Comparison of ENCODE assay signal across 9 cellular contexts in the genomic region with DNA sequence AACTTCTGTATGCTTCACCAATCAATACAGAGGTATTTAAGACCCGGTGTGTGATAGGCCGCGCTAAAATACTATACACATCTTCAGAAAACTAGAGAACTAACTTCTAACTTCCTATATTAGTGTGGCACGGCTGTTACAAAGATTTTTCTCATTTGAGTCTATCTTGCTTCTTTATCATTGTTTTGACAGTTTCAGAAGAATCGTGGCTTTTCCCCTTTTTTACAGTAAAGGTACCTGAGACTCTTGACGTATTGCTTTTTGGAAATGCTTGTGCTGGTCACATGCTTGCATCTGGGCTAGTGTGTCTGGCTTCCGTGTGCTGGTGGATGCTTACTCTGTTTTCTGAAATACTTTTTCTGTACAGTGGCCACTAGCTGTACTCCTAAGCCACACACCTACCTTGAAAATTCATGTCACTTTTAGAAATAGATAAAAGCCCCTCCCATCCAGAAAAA. TPM values are rescaled to one million over a fixed set of nuclear protein-coding genes. Genes with fewer than 3 reads are reported as not detected.
A peak's percentile ranks its signal among the peaks of the same experiment; 100 is the strongest.
DNase-seq lines count a peak whose midpoint lies in the region; ATAC-seq and TF ChIP-seq lines count a peak whose summit lies in the region.
"Had no signal": no experiment of that assay in that cellular context is flagged by ENCODE, and none has a peak within 500 bp of the region (broad histone marks: within the 10 kb centered on the region; RNA-seq: fewer than 3 reads in every experiment).

No MANE protein-coding gene starts in this region.

- peak; percentile 54 for DNase-seq in effector CD4-positive, alpha-beta T cell
- DNase-seq in NCI-H345 treated with DMSO at 0.1 percent for 48 hours (lab: John Stamatoyannopoulos, UW; ENCODE audit: unreplicated experiment), result no peak
- no peak for DNase-seq in omental fat pad (ENCODE audit: low spot score)
- no peak for DNase-seq in nucleus accumbens (lab: John Stamatoyannopoulos, UW)
- DNase-seq in iPS-NIHi11 (ENCODE audit: low spot score), result no peak
- DNase-seq: NCI-H446 treated with DMSO at 0.1 percent for 48 hours had no signal

- no peak for TF ChIP-seq CTCF in omental fat pad (IDR thresholded peaks at IDR 0.05)

- ATAC-seq in GM18498 (IDR thresholded peaks at IDR 0.05; ENCODE audit: unreplicated experiment) (peak; percentile 73), GM21528 (IDR thresholded peaks at IDR 0.05; ENCODE audit: low FRiP score, unreplicated experiment) (peak; percentile 58), HG03521 (IDR thresholded peaks at IDR 0.05; ENCODE audit: unreplicated experiment) (peak; percentile 75), omental fat pad (ENCODE audit: low FRiP score) (no peak)

RNA-seq across cellular contexts. Expression of a gene that starts 12.7 kb away (rescaled TPM):
- 10 to 100 TPM; 14.6 to 34.5 (median 21.7) TPM for total RNA-seq in omental fat pad
